ENCODE assay signal across 8 cellular contexts in the genomic region with DNA sequence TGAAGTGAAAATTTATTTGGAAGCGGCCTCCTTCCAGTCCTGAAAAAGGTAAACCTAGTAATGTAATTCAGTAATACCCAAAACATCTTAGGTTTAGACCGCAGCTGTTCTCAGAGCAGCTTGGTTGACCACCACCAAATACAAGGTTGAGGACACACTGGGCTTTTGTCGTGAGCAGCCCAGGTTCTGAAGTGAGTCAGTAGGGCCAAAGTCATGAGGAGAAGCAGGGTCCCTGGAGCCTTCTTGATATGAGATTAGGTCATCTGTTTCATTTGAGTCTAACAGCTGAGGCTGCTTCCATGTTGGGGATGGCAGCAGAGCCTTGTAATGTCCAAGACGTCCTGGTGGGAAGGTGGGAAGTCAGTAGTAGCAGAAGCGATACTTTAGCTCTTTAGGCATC. TPM values are rescaled to one million over a fixed set of nuclear protein-coding genes. Genes with fewer than 3 reads are reported as not detected.
DNase-seq lines count a peak whose midpoint lies in the region; TF ChIP-seq lines count a peak whose summit lies in the region.

No MANE protein-coding gene starts in this region.

- H3K27ac ChIP-seq in RWPE1 (peak overlapping the region; percentile 20; the same call in 1 of the 2 replicates), esophagus squamous epithelium (peak overlapping the region; percentile 12 to 95 (median 76))

- TF ChIP-seq CTCF in GM12865 (IDR thresholded peaks at IDR 0.05; ENCODE audit: insufficient read depth, low read depth, low read length, missing control alignments) (no peak), RWPE1 (conservative IDR thresholded peaks at IDR 0.05; ENCODE audit: low read depth) (no peak), esophagus squamous epithelium (IDR thresholded peaks at IDR 0.05) (no peak)

- no peak for TF ChIP-seq POLR2A in esophagus squamous epithelium (IDR thresholded peaks at IDR 0.05)

- intact Hi-C loops in esophagus squamous epithelium (cut with DNase I): no loop called here

- POLR2A ChIA-PET in RWPE1 (lab: Yijun Ruan, JAX; ENCODE audit: low non-redundant PET): no interaction called here

- H3K4me1 ChIP-seq in esophagus squamous epithelium: peaks cover 63 to 82% (median 69%) of the 10 kb centered on the region in 3 donors

- H3K4me3 ChIP-seq in GM12865 (ENCODE audit: low read depth, low read length): peak overlapping the region; percentile 73
- H3K4me3 ChIP-seq in esophagus squamous epithelium: peak overlapping the region; percentile 71 to 97 (median 73)

- CTCF ChIA-PET in RWPE1 (lab: Yijun Ruan, JAX): interaction anchor here (0.6 to 1.3 kb wide), 2 partner anchors 44 to 425 kb away, joined by 3 to 5 read pairs; no protein-coding TSS in a partner anchor

- H3K27me3 ChIP-seq in esophagus squamous epithelium: no peaks in the 10 kb centered on the region

- H3K36me3 ChIP-seq in esophagus squamous epithelium: peaks cover 0 to 18% (median 10%) of the 10 kb centered on the region in 3 donors

- DNase-seq in GM12865 (ENCODE audit: low read depth) (peak; percentile 70), RWPE1 (ENCODE audit: low spot score) (no peak), esophagus squamous epithelium (lab: John Stamatoyannopoulos, UW) (no peak), renal cortical epithelial cell (ENCODE audit: low read depth) (peak; percentile 22), cerebellar cortex (ENCODE audit: low spot score) (no peak), nucleus accumbens (lab: John Stamatoyannopoulos, UW) (no peak), SIG-M5 (lab: John Stamatoyannopoulos, UW) (no peak), NCI-H1436 treated with DMSO at 0.1 percent for 48 hours (lab: John Stamatoyannopoulos, UW) (no peak)

- 18 to 46% methylated on average over 4 to 5 of the region's 5 CpGs for WGBS in esophagus squamous epithelium, 2 donors

- H3K9me3 ChIP-seq in esophagus squamous epithelium: no peaks in the 10 kb centered on the region

RNA-seq across cellular contexts. Expression of a gene that starts 2.2 kb away (rescaled TPM):
- total RNA-seq in esophagus squamous epithelium (10 to 100 TPM; 55.8 to 58.9 (median 56.9) TPM), renal cortical epithelial cell (103 and 124 TPM in 2 replicates)

RNA-seq across cellular contexts. Expression of a gene that starts 39.6 kb away (rescaled TPM):
- total RNA-seq in esophagus squamous epithelium (10 to 100 TPM; 25.7 to 30.3 (median 28.0) TPM), renal cortical epithelial cell (30.4 and 46.4 TPM in 2 replicates)

Comparison
In these comparisons a context has a peak if more than half of its experiments do, and no peak if none do; other contexts are left out.
1. DNase-seq: peak in GM12865 (single experiment) and renal cortical epithelial cell (single experiment); none in RWPE1 (single experiment), esophagus squamous epithelium (single experiment), cerebellar cortex (single experiment), nucleus accumbens (0 of 56), SIG-M5 (single experiment) and NCI-H1436 treated with DMSO at 0.1 percent for 48 hours (single experiment).